In the genomic region with DNA sequence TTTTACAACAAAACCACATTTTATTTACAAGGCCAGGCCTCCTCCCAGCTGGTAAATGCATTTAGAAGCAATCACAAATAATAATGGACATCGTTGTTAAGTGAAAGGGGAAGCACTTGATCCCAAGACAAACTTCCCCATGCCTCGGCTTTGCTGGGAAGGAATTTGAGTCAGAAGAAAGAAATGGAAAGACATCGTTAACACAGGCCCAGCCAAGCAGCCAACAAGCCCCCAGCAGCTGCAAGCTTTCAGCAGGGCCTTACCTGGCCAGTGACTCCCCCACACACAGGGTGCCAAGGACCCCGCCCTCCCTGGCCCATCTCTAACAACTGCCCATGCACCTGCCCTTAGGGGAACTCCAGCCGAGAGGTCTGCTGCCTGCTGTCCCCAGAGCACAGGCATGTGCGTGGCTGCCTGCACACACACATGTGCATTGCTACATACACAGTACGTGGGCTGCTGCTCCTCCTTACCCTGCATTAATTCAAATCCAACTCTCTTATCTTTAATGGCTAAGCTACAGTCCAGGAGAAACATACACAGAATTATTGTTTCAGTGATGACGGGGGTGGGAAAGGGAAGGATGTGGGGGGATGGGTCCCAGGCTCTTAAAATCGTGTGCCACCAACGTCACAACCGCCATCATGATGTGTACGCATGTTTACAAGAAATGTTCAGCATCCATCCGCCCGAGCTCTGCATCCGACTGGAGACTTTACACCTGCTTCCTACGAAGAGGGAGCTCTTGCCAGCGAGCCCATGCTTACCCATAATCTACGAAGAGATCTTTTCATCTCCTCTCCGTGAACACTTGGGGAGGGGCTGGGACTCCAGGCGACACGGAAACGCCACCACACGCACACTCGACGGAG, we compare ENCODE assay signal across 10 cellular contexts. TPM values are rescaled to one million over a fixed set of nuclear protein-coding genes. Genes with fewer than 3 reads are reported as not detected.
DNase-seq lines count a peak whose midpoint lies in the region; ATAC-seq and TF ChIP-seq lines count a peak whose summit lies in the region.
"Had no signal": no experiment of that assay in that cellular context is flagged by ENCODE, and none has a peak within 500 bp of the region (broad histone marks: within the 10 kb centered on the region; RNA-seq: fewer than 3 reads in every experiment).

No MANE protein-coding gene starts in this region.

- DNase-seq in Peyer's patch (peak in 2 of 3 donors; percentile 83 to 92), activated T-cell treated with anti-CD3 and anti-CD28 coated beads for 48 hours (ENCODE audit: low read depth) (peak; percentile 58), hepatocyte (ENCODE audit: low spot score) (no peak), gastrocnemius medialis (no peak), uterus (no peak), NCI-H1436 treated with DMSO at 0.1 percent for 48 hours (lab: John Stamatoyannopoulos, UW) (no peak), dermis blood vessel endothelial cell (no peak)
- DNase-seq in stimulated activated naive CD4-positive, alpha-beta T cell treated with Interleukin-2 at 50 U/mL for 16 hours (lab: John Stamatoyannopoulos, UW) = peak; percentile 61
- DNase-seq: glutamatergic neuron had no signal

- TF ChIP-seq POLR2A in Peyer's patch (IDR thresholded peaks at IDR 0.05) (peak; percentile 42 to 47), gastrocnemius medialis (IDR thresholded peaks at IDR 0.05) (no peak), uterus (IDR thresholded peaks at IDR 0.05) (no peak)

- in situ Hi-C loops in gastrocnemius medialis (cut with MboI; ENCODE audit: low sequenced_read_pairs in 4 of 4) = loop anchor here in 1 of 4 donors (25.0 kb wide), 1 partner anchor 1125 kb away; no protein-coding TSS in a partner anchor

- peak overlapping the region; percentile 74 to 88 (median 78) for H3K27ac ChIP-seq in Peyer's patch
- H3K27ac ChIP-seq in hepatocyte = no peak overlapping the region
- no peak overlapping the region for H3K27ac ChIP-seq in gastrocnemius medialis
- no peak overlapping the region for H3K27ac ChIP-seq in uterus
- H3K27ac ChIP-seq: neutrophil had no signal

- peak overlapping the region; percentile 24 for H3K4me2 ChIP-seq in hepatocyte

- H3K4me1 ChIP-seq in Peyer's patch = no peaks in the 10 kb centered on the region
- no peaks in the 10 kb centered on the region for H3K4me1 ChIP-seq in hepatocyte (ENCODE audit: insufficient read depth)
- no peaks in the 10 kb centered on the region for H3K4me1 ChIP-seq in gastrocnemius medialis
- H3K4me1 ChIP-seq in uterus = peaks cover 3 to 8% of the 10 kb centered on the region in 2 donors

- H2AFZ ChIP-seq in hepatocyte = no peak overlapping the region

- H3K4me3 ChIP-seq in Peyer's patch (peak overlapping the region in 2 of 4 donors; percentile 19 to 29), hepatocyte (no peak overlapping the region), gastrocnemius medialis (no peak overlapping the region), uterus (no peak overlapping the region)

- intact Hi-C loops in gastrocnemius medialis (cut with DNase I; ENCODE audit: low total_unique reads) = loop anchor here (10.0 kb wide), 1 partner anchor 67 kb away; no protein-coding TSS in a partner anchor
- intact Hi-C loops in uterus (cut with DNase I; ENCODE audit: low total_unique reads) = no loop called here

- no peaks in the 10 kb centered on the region for H4K20me1 ChIP-seq in hepatocyte (ENCODE audit: insufficient read depth, poor library complexity, severe bottlenecking)

- H3K79me2 ChIP-seq in hepatocyte = peaks cover 53% of the 10 kb centered on the region

- H3K36me3 ChIP-seq in Peyer's patch (no peaks in the 10 kb centered on the region), hepatocyte (replicated peaks; ENCODE audit: insufficient read depth, low read depth) (no peaks in the 10 kb centered on the region), gastrocnemius medialis (no peaks in the 10 kb centered on the region), uterus (no peaks in the 10 kb centered on the region)
- H3K36me3 ChIP-seq: neutrophil had no signal

- no peaks in the 10 kb centered on the region for H3K9me2 ChIP-seq in hepatocyte (replicated peaks; ENCODE audit: insufficient read depth)

- TF ChIP-seq CTCF in Peyer's patch (IDR thresholded peaks at IDR 0.05) = no peak
- no peak for TF ChIP-seq CTCF in hepatocyte (IDR thresholded peaks at IDR 0.05; ENCODE audit: poor library complexity)
- TF ChIP-seq CTCF in gastrocnemius medialis (IDR thresholded peaks at IDR 0.05 in 4 of 5, conservative IDR thresholded peaks at IDR 0.05 in 1 of 5) = no peak
- no peak for TF ChIP-seq CTCF in uterus (IDR thresholded peaks at IDR 0.05)

- ATAC-seq in gastrocnemius medialis = no peak

- WGBS in hepatocyte (ENCODE audit: low lambda C conversion rate, missing lambda C conversion rate) = 50% methylated on average over 22 of the region's 25 CpGs

- no peaks in the 10 kb centered on the region for H3K9me3 ChIP-seq in Peyer's patch
- no peaks in the 10 kb centered on the region for H3K9me3 ChIP-seq in hepatocyte (ENCODE audit: low read depth)
- no peaks in the 10 kb centered on the region for H3K9me3 ChIP-seq in gastrocnemius medialis
- H3K9me3 ChIP-seq in uterus = no peaks in the 10 kb centered on the region
- H3K9me3 ChIP-seq: neutrophil had no signal

- no peaks in the 10 kb centered on the region for H3K27me3 ChIP-seq in Peyer's patch
- peaks cover 11% of the 10 kb centered on the region for H3K27me3 ChIP-seq in hepatocyte
- H3K27me3 ChIP-seq in gastrocnemius medialis = peaks cover 8 to 19% (median 10%) of the 10 kb centered on the region in 3 donors
- peaks cover 4 to 5% of the 10 kb centered on the region in 2 donors for H3K27me3 ChIP-seq in uterus

RNA-seq across cellular contexts. Expression of gene BCL11B, which starts 9.8 kb away (rescaled TPM):
- 10 to 100 TPM in 2 of 4 donors, 1 to 10 TPM in 2; 7.7 to 10.2 (median 10.0) TPM for total RNA-seq in Peyer's patch
- 1.8 and 3.2 TPM in 2 replicates for total RNA-seq in hepatocyte
- 0.28 and 0.50 TPM in 2 replicates for polyA plus RNA-seq in hepatocyte
- total RNA-seq in gastrocnemius medialis = under 1 TPM in 3 of 4 donors, not detected in 1; 0.05 to 0.62 (median 0.18) TPM
- under 1 TPM in 3 of 4 donors, not detected in 1; 0.29 to 0.55 (median 0.46) TPM for total RNA-seq in uterus
- under 0.01 and 0.05 TPM in 2 replicates for total RNA-seq in dermis blood vessel endothelial cell

Comparison
In these comparisons a context has a peak if more than half of its experiments do, and no peak if none do; other contexts are left out.
1. DNase-seq: peak in Peyer's patch (2 of 3), activated T-cell treated with anti-CD3 and anti-CD28 coated beads for 48 hours (single experiment) and stimulated activated naive CD4-positive, alpha-beta T cell treated with Interleukin-2 at 50 U/mL for 16 hours (single experiment); none in hepatocyte (single experiment), gastrocnemius medialis (0 of 2), uterus (0 of 2), NCI-H1436 treated with DMSO at 0.1 percent for 48 hours (single experiment) and dermis blood vessel endothelial cell (single experiment).
2. H3K27ac ChIP-seq: peak in Peyer's patch (4 of 4); none in hepatocyte (single experiment), gastrocnemius medialis (0 of 4) and uterus (0 of 2).
3. POLR2A ChIP-seq: peak in Peyer's patch (2 of 2); none in gastrocnemius medialis (0 of 2) and uterus (0 of 2).